In the genomic region with DNA sequence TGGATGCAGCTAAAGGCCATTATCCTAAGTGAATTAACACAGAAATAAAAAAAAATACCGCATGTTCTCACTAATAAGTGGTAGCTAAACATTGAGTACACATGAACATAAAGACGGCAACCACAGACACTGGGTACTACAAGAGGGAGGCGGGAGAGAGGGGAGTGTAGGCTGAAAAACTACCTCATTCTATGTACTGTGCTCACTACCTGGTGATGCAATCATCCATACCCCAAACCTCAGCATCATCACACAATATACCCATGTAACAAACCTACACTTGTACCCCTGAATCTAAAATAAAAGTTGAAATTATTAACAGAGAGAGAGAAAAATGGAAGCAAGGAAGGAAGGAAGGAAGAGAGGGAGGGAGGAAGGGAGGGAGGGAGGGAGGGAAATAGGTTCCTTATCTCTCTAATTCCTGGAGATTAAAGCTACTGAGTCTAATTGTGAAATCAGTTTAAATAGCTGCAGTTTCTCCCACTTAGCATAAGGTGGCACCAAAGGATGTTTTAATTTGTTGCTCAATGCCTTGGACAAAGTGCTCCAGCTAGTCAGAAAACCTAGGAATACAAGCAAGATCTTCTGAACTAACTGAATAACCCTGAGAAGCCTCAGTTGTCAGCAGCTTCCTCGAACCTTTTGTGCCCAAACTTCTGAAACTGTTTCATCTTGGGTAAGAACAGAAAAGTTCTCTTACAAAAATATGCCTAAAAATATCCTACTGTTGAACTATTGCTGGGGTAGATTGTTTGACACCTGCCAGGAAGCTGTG, we compare ENCODE assay signal across 9 cellular contexts.
A peak's percentile ranks its signal among the peaks of the same experiment; 100 is the strongest.
DNase-seq lines count a peak whose midpoint lies in the region; ATAC-seq, FAIRE-seq and TF ChIP-seq lines count a peak whose summit lies in the region.
"Had no signal": no experiment of that assay in that cellular context is flagged by ENCODE, and none has a peak within 500 bp of the region (broad histone marks: within the 10 kb centered on the region; RNA-seq: fewer than 3 reads in every experiment).

No MANE protein-coding gene starts in this region.

- no peak overlapping the region for H4K8ac ChIP-seq in neuronal stem cell (ENCODE audit: low read depth, low read length)

- H3K4me1 ChIP-seq in fibroblast of lung (ENCODE audit: control insufficient read depth, extremely low read depth, insufficient read depth, low read length) (no peaks in the 10 kb centered on the region), neuronal stem cell (ENCODE audit: control insufficient read depth in 2 of 2, insufficient read depth in 1 of 2, low read depth in 1 of 2, low read length in 2 of 2) (no peaks in the 10 kb centered on the region)

- H3K9ac ChIP-seq in SK-N-MC (ENCODE audit: insufficient read length) (no peak overlapping the region), fibroblast of lung (ENCODE audit: insufficient read depth, low read length) (no peak overlapping the region), neuronal stem cell (ENCODE audit: low read depth, low read length, poor library complexity) (no peak overlapping the region)

- no peak overlapping the region for H2BK15ac ChIP-seq in neuronal stem cell (ENCODE audit: low read length)

- FAIRE-seq in A204.1 (lab: Jason Lieb, UNC) = peak; percentile 60

- peak; percentile 50 for ATAC-seq in HG02759 (IDR thresholded peaks at IDR 0.05; ENCODE audit: unreplicated experiment)
- ATAC-seq in GM19328 (IDR thresholded peaks at IDR 0.05; ENCODE audit: unreplicated experiment) = no peak

- no peaks in the 10 kb centered on the region for H3K79me1 ChIP-seq in neuronal stem cell (ENCODE audit: low read depth, low read length)

- H3K79me2 ChIP-seq in fibroblast of lung (ENCODE audit: control insufficient read depth, insufficient read depth, low read length) = no peaks in the 10 kb centered on the region

- no peaks in the 10 kb centered on the region for H3K9me3 ChIP-seq in SK-N-MC (ENCODE audit: low read depth, low read length)
- no peaks in the 10 kb centered on the region for H3K9me3 ChIP-seq in fibroblast of lung (ENCODE audit: control insufficient read depth, insufficient read depth, low read depth, low read length)
- H3K9me3 ChIP-seq in neuronal stem cell (replicated peaks in 1 of 2; ENCODE audit: control insufficient read depth in 2 of 2, insufficient read depth in 1 of 2, low read depth in 1 of 2, low read length in 2 of 2) = no peaks in the 10 kb centered on the region

- H2BK5ac ChIP-seq in neuronal stem cell (ENCODE audit: low read length) = no peak overlapping the region

- no peak overlapping the region for H2BK12ac ChIP-seq in neuronal stem cell (ENCODE audit: low read length)

- H3K14ac ChIP-seq in neuronal stem cell (ENCODE audit: low read length) = no peak overlapping the region

- peak; percentile 73 for DNase-seq in GM12865 (ENCODE audit: low read depth)
- DNase-seq in NCI-H1417 treated with DMSO at 0.1 percent for 48 hours (lab: John Stamatoyannopoulos, UW) = peak; percentile 39
- peak; percentile 86 for DNase-seq in SK-N-MC (ENCODE audit: low read depth, low spot score)
- peak; percentile 57 to 82 for DNase-seq in fibroblast of lung (ENCODE audit: low read depth in 2 of 2)
- DNase-seq in neuronal stem cell (ENCODE audit: low spot score) = no peak

- H3K23ac ChIP-seq in neuronal stem cell (ENCODE audit: low read depth, low read length, poor library complexity) = no peak overlapping the region

- H4K91ac ChIP-seq in neuronal stem cell (ENCODE audit: low read depth, low read length, poor library complexity) = no peak overlapping the region

- H3K4ac ChIP-seq in neuronal stem cell (ENCODE audit: low read length) = no peak overlapping the region

- no peak overlapping the region for H2AK5ac ChIP-seq in neuronal stem cell (ENCODE audit: low read depth, low read length)

- TF ChIP-seq CTCF in GM12865 (IDR thresholded peaks at IDR 0.05; ENCODE audit: insufficient read depth, low read depth, low read length, missing control alignments) (peak; percentile 56), fibroblast of lung (conservative IDR thresholded peaks at IDR 0.05 in 1 of 2, IDR thresholded peaks at IDR 0.05 in 1 of 2; ENCODE audit: low read depth in 1 of 2, low read length in 2 of 2) (peak; percentile 63 to 70)

- no peak overlapping the region for H3K4me2 ChIP-seq in fibroblast of lung (ENCODE audit: extremely low read depth, insufficient read depth, low read length)
- H3K4me2 ChIP-seq in neuronal stem cell (ENCODE audit: insufficient read depth, low read length, poor library complexity, severe bottlenecking) = no peak overlapping the region

- H4K20me1 ChIP-seq in fibroblast of lung (ENCODE audit: control insufficient read depth, extremely low read depth, insufficient read depth, low read length) = no peaks in the 10 kb centered on the region

- H2BK120ac ChIP-seq in neuronal stem cell (ENCODE audit: low read depth, low read length) = no peak overlapping the region

- H3K4me3 ChIP-seq in GM12865 (ENCODE audit: low read depth, low read length) (no peak overlapping the region), SK-N-MC (no peak overlapping the region), fibroblast of lung (replicated peaks in 1 of 4; ENCODE audit: control extremely low read depth in 1 of 4, insufficient read depth in 1 of 4, low read depth in 3 of 4, low read length in 4 of 4) (no peak overlapping the region), neuronal stem cell (ENCODE audit: low read length in 2 of 2) (no peak overlapping the region)

- H3K27ac ChIP-seq in SK-N-MC = peak overlapping the region; percentile 45; the same call in 1 of the 2 replicates
- no peak overlapping the region for H3K27ac ChIP-seq in fibroblast of lung (ENCODE audit: insufficient read depth, low read length)
- H3K27ac ChIP-seq in neuronal stem cell (replicated peaks; ENCODE audit: low read length) = no peak overlapping the region
- H3K27ac ChIP-seq: epithelial cell of prostate had no signal

- H3K18ac ChIP-seq in neuronal stem cell (ENCODE audit: low read length) = no peak overlapping the region

- H3K27me3 ChIP-seq in fibroblast of lung (ENCODE audit: control insufficient read depth, insufficient read depth, low read length) (no peaks in the 10 kb centered on the region), neuronal stem cell (ENCODE audit: control insufficient read depth in 3 of 3, insufficient read depth in 3 of 3, low read depth in 1 of 3, low read length in 3 of 3) (peaks cover 0 to 9% (median 0%) of the 10 kb centered on the region in 3 experiments)

- H3K36me3 ChIP-seq in SK-N-MC (ENCODE audit: insufficient read depth, low read length) (no peaks in the 10 kb centered on the region), fibroblast of lung (ENCODE audit: control insufficient read depth, insufficient read depth, low read length) (no peaks in the 10 kb centered on the region), neuronal stem cell (replicated peaks in 1 of 2; ENCODE audit: control insufficient read depth in 2 of 2, insufficient read depth in 2 of 2, low read length in 2 of 2) (no peaks in the 10 kb centered on the region)

- no CpG with 5 or more reads among the region's 4 CpGs for WGBS in neuronal stem cell (ENCODE audit: extremely low coverage in 2 of 2, insufficient read length in 2 of 2, insufficient replicate concordance in 1 of 2), 2 donors

- H2AFZ ChIP-seq in fibroblast of lung (ENCODE audit: low read length) = no peak overlapping the region
- H2AFZ ChIP-seq in neuronal stem cell (ENCODE audit: low read length) = peak overlapping the region; percentile 25
